ENCODE assay signal across 8 cellular contexts in genomic region chr2:207334309-207334630, GRCh38.
DNase-seq lines count a peak whose midpoint lies in the region; ATAC-seq and TF ChIP-seq lines count a peak whose summit lies in the region.

No MANE protein-coding gene starts in this region.

- peak overlapping the region; percentile 10 for H3K4me3 ChIP-seq in ovary

- intact Hi-C loops in ovary (cut with DNase I): loop anchor here in 1 of 4 donors (10.0 kb wide), 1 partner anchor 169 kb away; the partner anchor contains the start of gene KLF7

- peak overlapping the region; percentile 73 to 80 for H3K27ac ChIP-seq in ovary

- peak; percentile 30 to 92 for DNase-seq in dermis microvascular lymphatic vessel endothelial cell (ENCODE audit: low read depth in 2 of 2)
- no peak for DNase-seq in ovary
- DNase-seq in AG08395 (ENCODE audit: low spot score): no peak
- no peak for DNase-seq in NCI-H146 (lab: John Stamatoyannopoulos, UW)
- DNase-seq in NCI-H2171 (lab: John Stamatoyannopoulos, UW): no peak
- DNase-seq in activated naive CD4-positive, alpha-beta T cell treated with Interleukin-2 at 50 U/mL for 16 hours: no peak

- no peaks in the 10 kb centered on the region for H3K36me3 ChIP-seq in ovary

- peaks cover 2% of the 10 kb centered on the region for H3K4me1 ChIP-seq in ovary (ENCODE audit: insufficient read depth)

- 26 to 31% (median 26%) methylated on average over 7 of the region's 7 CpGs for WGBS in ovary, 3 donors

- ATAC-seq in GM19023 (IDR thresholded peaks at IDR 0.05; ENCODE audit: unreplicated experiment) (peak; percentile 9), HG03342 (IDR thresholded peaks at IDR 0.05; ENCODE audit: unreplicated experiment) (peak; percentile 5)

- H3K9me3 ChIP-seq in ovary: no peaks in the 10 kb centered on the region

- TF ChIP-seq CTCF in ovary (IDR thresholded peaks at IDR 0.05): no peak

- TF ChIP-seq EP300 in ovary (IDR thresholded peaks at IDR 0.05): no peak

- TF ChIP-seq POLR2A in ovary (IDR thresholded peaks at IDR 0.05): no peak

- no peaks in the 10 kb centered on the region for H3K27me3 ChIP-seq in ovary

Comparison
In these comparisons a context has a peak if more than half of its experiments do, and no peak if none do; other contexts are left out.
1. DNase-seq: peak in dermis microvascular lymphatic vessel endothelial cell (2 of 2); none in ovary (0 of 5), AG08395 (single experiment), NCI-H146 (single experiment), NCI-H2171 (single experiment) and activated naive CD4-positive, alpha-beta T cell treated with Interleukin-2 at 50 U/mL for 16 hours (single experiment).